ENCODE assay signal across 12 cellular contexts in the genomic region with DNA sequence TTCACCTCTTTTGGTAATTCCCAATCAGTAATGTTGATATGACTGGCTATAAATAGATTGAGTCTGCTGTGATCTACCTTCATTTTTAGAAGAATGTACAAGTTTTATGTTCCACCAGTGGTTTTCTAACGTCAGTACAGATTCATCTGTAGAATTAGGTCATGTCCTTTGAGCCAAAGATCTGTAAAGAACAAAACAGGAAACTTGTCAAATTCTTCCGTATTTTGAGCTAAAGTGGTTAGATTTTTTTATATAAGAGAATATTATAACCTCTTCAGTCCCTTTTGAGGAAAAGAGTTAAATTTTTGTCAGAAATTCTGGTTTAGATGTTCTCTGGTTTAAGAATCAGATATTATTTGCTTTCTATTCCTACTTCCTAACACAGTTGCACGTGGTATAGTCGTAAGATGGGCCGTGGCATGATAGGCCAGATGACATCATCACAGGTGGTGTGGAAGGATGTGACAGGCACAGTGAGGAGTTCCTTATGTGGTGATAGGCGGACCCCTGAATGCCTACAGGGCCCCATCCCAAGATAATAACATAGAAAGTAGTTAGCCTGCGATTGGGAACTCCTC.
DNase-seq lines count a peak whose midpoint lies in the region; ATAC-seq, FAIRE-seq and TF ChIP-seq lines count a peak whose summit lies in the region.
"Had no signal": no experiment of that assay in that cellular context is flagged by ENCODE, and none has a peak within 500 bp of the region (broad histone marks: within the 10 kb centered on the region; RNA-seq: fewer than 3 reads in every experiment).

No MANE protein-coding gene starts in this region.

- no peaks in the 10 kb centered on the region for H3K9me3 Mint-ChIP-seq in stimulated activated naive CD8-positive, alpha-beta T cell treated with anti-CD3 and anti-CD28 coated beads, Interleukin-15, Interleukin-2, amounts not matched to agents 100 ng/mL and 50 ng/mL, for 24 hours

- H3K9me3 ChIP-seq in HepG2 (ENCODE audit: low read length) = no peaks in the 10 kb centered on the region

- no peaks in the 10 kb centered on the region for H3K27me3 Mint-ChIP-seq in stimulated activated naive CD8-positive, alpha-beta T cell treated with anti-CD3 and anti-CD28 coated beads, Interleukin-15, Interleukin-2, amounts not matched to agents 100 ng/mL and 50 ng/mL, for 24 hours

- DNase-seq in activated CD4-positive, CD25-positive, alpha-beta regulatory T cell (lab: John Stamatoyannopoulos, UW) = no peak
- DNase-seq in activated effector memory CD4-positive, alpha-beta T cell treated with anti-CD3 and anti-CD28 coated beads, Interleukin-2, amount 50 U/mL, for 16 hours = peak; percentile 81
- DNase-seq in HepG2 (ENCODE audit: low spot score) (no peak), hepatic stellate cell (ENCODE audit: low spot score) (no peak), NK-92 (lab: John Stamatoyannopoulos, UW; ENCODE audit: unreplicated experiment) (no peak)
- DNase-seq: 8988T, EL, kidney glomerular epithelial cell, NCI-H446 treated with DMSO at 0.1 percent for 48 hours had no signal

- peak overlapping the region; percentile 8 for H3K27ac ChIP-seq in HepG2 (ENCODE audit: extremely low read length, insufficient read depth, low read length)

- H3K27me3 ChIP-seq in HepG2 (ENCODE audit: control insufficient read depth in 1 of 2, insufficient read depth in 2 of 2, low read length in 2 of 2) = no peaks in the 10 kb centered on the region

- peak overlapping the region; percentile 93 for H3K27ac Mint-ChIP-seq in stimulated activated naive CD8-positive, alpha-beta T cell treated with anti-CD3 and anti-CD28 coated beads, Interleukin-15, Interleukin-2, amounts not matched to agents 100 ng/mL and 50 ng/mL, for 24 hours

- H3K4me1 ChIP-seq in HepG2 (ENCODE audit: insufficient read depth, low read length) = peaks cover 13% of the 10 kb centered on the region

- intact Hi-C loops in HepG2 (cut with micrococcal nuclease; ENCODE audit: unreplicated experiment) = no loop called here

- no peak for TF ChIP-seq CTCF in HepG2 (CRISPR knock-in tag; IDR thresholded peaks at IDR 0.05)

- 98% methylated on average over 7 of the region's 7 CpGs for WGBS in HepG2 (ENCODE audit: low lambda C conversion rate)

- POLR2A ChIA-PET in HepG2 (lab: Yijun Ruan, JAX) = no interaction called here

- peaks cover 80% of the 10 kb centered on the region for H3K4me1 Mint-ChIP-seq in stimulated activated naive CD8-positive, alpha-beta T cell treated with anti-CD3 and anti-CD28 coated beads, Interleukin-15, Interleukin-2, amounts not matched to agents 100 ng/mL and 50 ng/mL, for 24 hours (ENCODE audit: low read depth)

- H3K36me3 Mint-ChIP-seq in stimulated activated naive CD8-positive, alpha-beta T cell treated with anti-CD3 and anti-CD28 coated beads, Interleukin-15, Interleukin-2, amounts not matched to agents 100 ng/mL and 50 ng/mL, for 24 hours (ENCODE audit: low read depth) = peaks cover 89% of the 10 kb centered on the region

- no peak overlapping the region for H3K4me2 ChIP-seq in HepG2 (ENCODE audit: low read depth, low read length)

- H4K20me1 ChIP-seq in HepG2 (ENCODE audit: insufficient read depth, low read length) = no peaks in the 10 kb centered on the region; the same call in 1 of the 2 replicates

- no peaks in the 10 kb centered on the region for H3K79me2 ChIP-seq in HepG2 (ENCODE audit: insufficient read depth, low read length)

- FAIRE-seq in HepG2 (lab: Jason Lieb, UNC) = no peak

- no TSS peak for BruUV-seq in HepG2 (replicated peaks; lab: Mats Ljungman, UMichigan)

- CTCF ChIA-PET in HepG2 (lab: Yijun Ruan, JAX; ENCODE audit: low intra/inter-chr PET ratio, low total read pairs) = no interaction called here

- TF ChIP-seq POLR2A in HepG2 (IDR thresholded peaks at IDR 0.05; ENCODE audit: insufficient read depth in 1 of 2, low read depth in 2 of 2, low read length in 2 of 2) = no peak

- peak overlapping the region; percentile 45 for H3K4me3 Mint-ChIP-seq in stimulated activated naive CD8-positive, alpha-beta T cell treated with anti-CD3 and anti-CD28 coated beads, Interleukin-15, Interleukin-2, amounts not matched to agents 100 ng/mL and 50 ng/mL, for 24 hours

- in situ Hi-C loops in HepG2 (cut with HindIII; ENCODE audit: extremely low pct_ligation_motif_present, low pct_unique_long_range_greater_than_20kb) = no loop called here

- TF ChIP-seq EP300 in HepG2 (IDR thresholded peaks at IDR 0.05; ENCODE audit: low read depth in 2 of 2, low read length in 2 of 2) (no peak), HepG2 (CRISPR knock-in tag; IDR thresholded peaks at IDR 0.05; ENCODE audit: borderline replicate concordance) (no peak)

- peaks cover 9 to 70% of the 10 kb centered on the region in 2 experiments; a peak in 4 of 5 replicates for H3K36me3 ChIP-seq in HepG2 (replicated peaks in 1 of 2; ENCODE audit: control insufficient read depth in 1 of 2, insufficient read depth in 2 of 2, low read length in 2 of 2)

- no peak overlapping the region for H2AFZ ChIP-seq in HepG2 (ENCODE audit: low read length)

- H3K9ac ChIP-seq in HepG2 (ENCODE audit: insufficient read depth, low read depth, low read length) = no peak overlapping the region

- no peak overlapping the region for H3K4me3 ChIP-seq in HepG2 (replicated peaks in 1 of 3; ENCODE audit: insufficient read depth in 1 of 3, low read depth in 2 of 3, low read length in 3 of 3)

- ATAC-seq in activated CD4-positive, CD25-positive, alpha-beta regulatory T cell treated with anti-CD3 and anti-CD28 coated beads, Interleukin-2, amount 50 U/mL, for 24 hours = peak; percentile 83 to 85
- ATAC-seq in HepG2 = no peak
- no peak for ATAC-seq in HG03354 (IDR thresholded peaks at IDR 0.05; ENCODE audit: poor library complexity, severe bottlenecking, unreplicated experiment)

- TF ChIP-seq RAD21 in HepG2 (CRISPR knock-in tag; IDR thresholded peaks at IDR 0.05) = no peak

TF ChIP-seq in HepG2, 621 proteins besides CTCF, POLR2A, EP300 and RAD21:
- TF ChIP-seq, protein P1, sequence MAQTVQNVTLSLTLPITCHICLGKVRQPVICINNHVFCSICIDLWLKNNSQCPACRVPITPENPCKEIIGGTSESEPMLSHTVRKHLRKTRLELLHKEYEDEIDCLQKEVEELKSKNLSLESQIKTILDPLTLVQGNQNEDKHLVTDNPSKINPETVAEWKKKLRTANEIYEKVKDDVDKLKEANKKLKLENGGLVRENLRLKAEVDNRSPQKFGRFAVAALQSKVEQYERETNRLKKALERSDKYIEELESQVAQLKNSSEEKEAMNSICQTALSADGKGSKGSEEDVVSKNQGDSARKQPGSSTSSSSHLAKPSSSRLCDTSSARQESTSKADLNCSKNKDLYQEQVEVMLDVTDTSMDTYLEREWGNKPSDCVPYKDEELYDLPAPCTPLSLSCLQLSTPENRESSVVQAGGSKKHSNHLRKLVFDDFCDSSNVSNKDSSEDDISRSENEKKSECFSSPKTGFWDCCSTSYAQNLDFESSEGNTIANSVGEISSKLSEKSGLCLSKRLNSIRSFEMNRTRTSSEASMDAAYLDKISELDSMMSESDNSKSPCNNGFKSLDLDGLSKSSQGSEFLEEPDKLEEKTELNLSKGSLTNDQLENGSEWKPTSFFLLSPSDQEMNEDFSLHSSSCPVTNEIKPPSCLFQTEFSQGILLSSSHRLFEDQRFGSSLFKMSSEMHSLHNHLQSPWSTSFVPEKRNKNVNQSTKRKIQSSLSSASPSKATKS (CRISPR knock-in tag; IDR thresholded peaks at IDR 0.05) = no peak
- TF ChIP-seq PTBP1 (IDR thresholded peaks at IDR 0.05; ENCODE audit: low read depth, low read length, poor library complexity, severe bottlenecking) (no peak), ATF7 (IDR thresholded peaks at IDR 0.05) (peak; percentile 73), ATF7 (CRISPR knock-in tag; IDR thresholded peaks at IDR 0.05) (no peak)
- TF ChIP-seq, protein P2, sequence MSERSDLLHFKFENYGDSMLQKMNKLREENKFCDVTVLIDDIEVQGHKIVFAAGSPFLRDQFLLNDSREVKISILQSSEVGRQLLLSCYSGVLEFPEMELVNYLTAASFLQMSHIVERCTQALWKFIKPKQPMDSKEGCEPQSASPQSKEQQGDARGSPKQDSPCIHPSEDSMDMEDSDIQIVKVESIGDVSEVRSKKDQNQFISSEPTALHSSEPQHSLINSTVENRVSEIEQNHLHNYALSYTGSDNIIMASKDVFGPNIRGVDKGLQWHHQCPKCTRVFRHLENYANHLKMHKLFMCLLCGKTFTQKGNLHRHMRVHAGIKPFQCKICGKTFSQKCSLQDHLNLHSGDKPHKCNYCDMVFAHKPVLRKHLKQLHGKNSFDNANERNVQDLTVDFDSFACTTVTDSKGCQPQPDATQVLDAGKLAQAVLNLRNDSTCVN (CRISPR knock-in tag; IDR thresholded peaks at IDR 0.05; ENCODE audit: borderline replicate concordance) = no peak

Comparison
In these comparisons a context has a peak if more than half of its experiments do, and no peak if none do; other contexts are left out.
1. ATAC-seq: peak in activated CD4-positive, CD25-positive, alpha-beta regulatory T cell treated with anti-CD3 and anti-CD28 coated beads, Interleukin-2, amount 50 U/mL, for 24 hours (2 of 2); none in HepG2 (single experiment) and HG03354 (single experiment).